Comparison of ENCODE assay signal across 29 cellular contexts in genomic region chr7:159105066-159105780, GRCh38. TPM values are rescaled to one million over a fixed set of nuclear protein-coding genes. Genes with fewer than 3 reads are reported as not detected.
A peak's percentile ranks its signal among the peaks of the same experiment; 100 is the strongest.
DNase-seq lines count a peak whose midpoint lies in the region; ATAC-seq and TF ChIP-seq lines count a peak whose summit lies in the region.
"Had no signal": no experiment of that assay in that cellular context is flagged by ENCODE, and none has a peak within 500 bp of the region (broad histone marks: within the 10 kb centered on the region; RNA-seq: fewer than 3 reads in every experiment).

No MANE protein-coding gene starts in this region.

- H3K4me3 ChIP-seq in heart left ventricle (no peak overlapping the region), transverse colon (no peak overlapping the region)
- H3K4me3 ChIP-seq: esophagus squamous epithelium had no signal

- no peak for TF ChIP-seq EP300 in transverse colon (IDR thresholded peaks at IDR 0.05; ENCODE audit: low read depth)

- peaks cover 9% of the 10 kb centered on the region for H3K27me3 Mint-ChIP-seq in activated T-cell treated with anti-CD3 and anti-CD28 coated beads, Interleukin-2, amount 50 U/mL, for 4 hours (ENCODE audit: low read depth)
- H3K27me3 Mint-ChIP-seq: CD4-positive, CD25-positive, alpha-beta regulatory T cell had no signal

- ATAC-seq in activated T-cell treated with anti-CD3 and anti-CD28 coated beads, Interleukin-2, amount 50 U/mL, for 4 hours: no peak
- no peak for ATAC-seq in heart left ventricle
- ATAC-seq: SK-N-SH treated with all-trans-retinoic acid at 6 μM for 48 hours; stimulated activated naive B cell treated with anti-CD40 and anti-IgM and Interleukin-4, amounts not matched to agents 10 μg/mL and 1 μg/mL and 100 μg/mL, for 72 hours had no signal

- H3K4me1 ChIP-seq in heart left ventricle (peaks cover 0 to 40% (median 5%) of the 10 kb centered on the region in 12 donors), transverse colon (peaks cover 0 to 6% (median 0%) of the 10 kb centered on the region in 4 donors)

- H3K27me3 ChIP-seq in heart left ventricle (no peaks in the 10 kb centered on the region), transverse colon (no peaks in the 10 kb centered on the region)

- intact Hi-C loops in heart left ventricle (cut with DNase I): no loop called here
- intact Hi-C loops in transverse colon (cut with DNase I; ENCODE audit: low total_unique reads): no loop called here

- H3K36me3 ChIP-seq in heart left ventricle (peaks cover 0 to 6% (median 0%) of the 10 kb centered on the region in 9 donors), transverse colon (no peaks in the 10 kb centered on the region)
- H3K36me3 ChIP-seq: esophagus squamous epithelium, thoracic aorta, WERI-Rb-1 had no signal

- TF ChIP-seq CTCF in heart left ventricle (IDR thresholded peaks at IDR 0.05): no peak
- no peak for TF ChIP-seq CTCF in transverse colon (IDR thresholded peaks at IDR 0.05)

- H3K27ac ChIP-seq in heart left ventricle (peak overlapping the region in 10 of 12 donors; percentile 18 to 87 (median 74)), transverse colon (no peak overlapping the region)
- H3K27ac ChIP-seq: WERI-Rb-1 had no signal

- H3K4me1 Mint-ChIP-seq in activated T-cell treated with anti-CD3 and anti-CD28 coated beads, Interleukin-2, amount 50 U/mL, for 4 hours (ENCODE audit: low read depth): no peaks in the 10 kb centered on the region
- H3K4me1 Mint-ChIP-seq: IgD-negative memory B cell had no signal

- TF ChIP-seq POLR2A in heart left ventricle (IDR thresholded peaks at IDR 0.05): no peak
- TF ChIP-seq POLR2A in transverse colon (IDR thresholded peaks at IDR 0.05): no peak

- H3K9me3 Mint-ChIP-seq in activated T-cell treated with anti-CD3 and anti-CD28 coated beads, Interleukin-2, amount 50 U/mL, for 4 hours: no peaks in the 10 kb centered on the region
- H3K9me3 Mint-ChIP-seq: IgD-negative memory B cell had no signal

- no peak overlapping the region for H3K4me3 Mint-ChIP-seq in activated T-cell treated with anti-CD3 and anti-CD28 coated beads, Interleukin-2, amount 50 U/mL, for 4 hours
- H3K4me3 Mint-ChIP-seq: activated CD4-positive, alpha-beta memory T cell treated with anti-CD3 and anti-CD28 coated beads for 36 hours; CD4-positive, CD25-positive, alpha-beta regulatory T cell; endodermal cell; IgD-negative memory B cell; stimulated activated naive B cell treated with anti-CD40 and anti-IgM and Interleukin-4, amounts not matched to agents 10 μg/mL and 1 μg/mL and 100 μg/mL, for 72 hours; T-helper 2 cell treated with Interferon-gamma antibody and Interleukin-4, amounts not matched to agents 5 μg/mL and 100 μg/mL, for 36 hours had no signal

- in situ Hi-C loops in transverse colon (cut with MboI; ENCODE audit: low pct_ligation_motif_present in 1 of 4, low pct_unique_long_range_greater_than_20kb in 1 of 4, low sequenced_read_pairs in 3 of 4): no loop called here

- H3K9me3 ChIP-seq in heart left ventricle (no peaks in the 10 kb centered on the region), transverse colon (no peaks in the 10 kb centered on the region)
- H3K9me3 ChIP-seq: esophagus squamous epithelium, thoracic aorta had no signal

- 81 to 89% (median 86%) methylated on average over 13 to 14 of the region's 14 CpGs for WGBS in heart left ventricle, 4 donors
- 87 to 90% methylated on average over 9 to 14 of the region's 14 CpGs for WGBS in transverse colon (ENCODE audit: low coverage in 1 of 2), 2 donors

- DNase-seq in activated T-cell treated with anti-CD3 and anti-CD28 coated beads, Interleukin-2, amount 50 U/mL, for 4 hours: peak; percentile 2
- no peak for DNase-seq in activated T-cell treated with anti-CD3 and anti-CD28 coated beads, Interleukin-2, amount 50 U/mL, for 1 hour
- DNase-seq in heart left ventricle (peak in 2 of 5 donors; percentile 2 to 26), mesenteric fat pad (ENCODE audit: low spot score) (peak; percentile 65), transverse colon (peak; percentile 4), DMS53 treated with DMSO at 0.1 percent for 48 hours (lab: John Stamatoyannopoulos, UW; ENCODE audit: unreplicated experiment) (no peak), HPDE6-E6E7 (ENCODE audit: extremely low spot score) (no peak)
- no peak for DNase-seq in stimulated activated CD4-positive, alpha-beta T cell treated with anti-CD3 and anti-CD28 coated beads, Interleukin-12 subunit alpha, Interleukin-12 subunit beta, amount 100 ng/mL, for 4 hours
- DNase-seq: 8988T; activated CD4-positive, alpha-beta memory T cell treated with anti-CD3 and anti-CD28 coated beads for 36 hours; activated gamma-delta T cell treated with Interleukin-2 at 50 U/mL for 16 hours; CD4-positive, CD25-positive, alpha-beta regulatory T cell; cortex of kidney; esophagus squamous epithelium; hippocampal formation; NCI-H1105; NCI-H2029; NCI-H226; NCI-H774; stimulated activated CD4-positive, alpha-beta T cell treated with anti-CD3 and anti-CD28 coated beads, Interleukin-4, amount 100 ng/mL, for 24 hours; stimulated activated naive B cell treated with anti-CD40 and anti-IgM and Interleukin-4, amounts not matched to agents 10 μg/mL and 1 μg/mL and 100 μg/mL, for 72 hours had no signal

- no peaks in the 10 kb centered on the region for H3K36me3 Mint-ChIP-seq in activated T-cell treated with anti-CD3 and anti-CD28 coated beads, Interleukin-2, amount 50 U/mL, for 4 hours (ENCODE audit: insufficient read depth)
- H3K36me3 Mint-ChIP-seq: activated CD4-positive, alpha-beta memory T cell treated with anti-CD3 and anti-CD28 coated beads for 36 hours; CD4-positive, CD25-positive, alpha-beta regulatory T cell; IgD-negative memory B cell; stimulated activated naive B cell treated with anti-CD40 and anti-IgM and Interleukin-4, amounts not matched to agents 10 μg/mL and 1 μg/mL and 100 μg/mL, for 72 hours had no signal

RNA-seq across cellular contexts. Expression of gene VIPR2, which starts 39.4 kb away (rescaled TPM):
- total RNA-seq in activated T-cell treated with anti-CD3 and anti-CD28 coated beads, Interleukin-2, amount 50 U/mL, for 4 hours: under 1 TPM; 0.14 to 0.30 (median 0.26) TPM
- total RNA-seq in heart left ventricle: 10 to 100 TPM; 12.3 to 27.0 (median 20.5) TPM
- 10 to 100 TPM in 1 of 2 donors, 1 to 10 TPM in 1; 3.3 to 15.1 TPM for polyA plus RNA-seq in heart left ventricle
- 4.6 TPM for total RNA-seq in mesenteric fat pad
- 1 to 10 TPM; 1.8 to 3.7 (median 2.7) TPM for total RNA-seq in transverse colon
- total RNA-seq: CD4-positive, CD25-positive, alpha-beta regulatory T cell; lung microvascular endothelial cell; RPMI7951 had no signal
- polyA plus RNA-seq: CD4-positive, CD25-positive, alpha-beta regulatory T cell; IgD-negative memory B cell had no signal

Comparison
In these comparisons a context has a peak if more than half of its experiments do, and no peak if none do; other contexts are left out.
1. DNase-seq: peak in activated T-cell treated with anti-CD3 and anti-CD28 coated beads, Interleukin-2, amount 50 U/mL, for 4 hours (single experiment), mesenteric fat pad (single experiment) and transverse colon (single experiment); none in activated T-cell treated with anti-CD3 and anti-CD28 coated beads, Interleukin-2, amount 50 U/mL, for 1 hour (single experiment), DMS53 treated with DMSO at 0.1 percent for 48 hours (single experiment), HPDE6-E6E7 (single experiment) and stimulated activated CD4-positive, alpha-beta T cell treated with anti-CD3 and anti-CD28 coated beads, Interleukin-12 subunit alpha, Interleukin-12 subunit beta, amount 100 ng/mL, for 4 hours (single experiment).
2. H3K27ac ChIP-seq: peak in heart left ventricle (10 of 12); none in transverse colon (0 of 4).